Comparison of ENCODE assay signal across 8 cellular contexts in genomic region chr1:197915797-197916686, GRCh38. TPM values are rescaled to one million over a fixed set of nuclear protein-coding genes. Genes with fewer than 3 reads are reported as not detected.
A peak's percentile ranks its signal among the peaks of the same experiment; 100 is the strongest.
DNase-seq lines count a peak whose midpoint lies in the region; ATAC-seq, FAIRE-seq and TF ChIP-seq lines count a peak whose summit lies in the region.

No MANE protein-coding gene starts in this region.

- 1% methylated on average over 46 of the region's 49 CpGs for WGBS in HepG2 (ENCODE audit: low lambda C conversion rate)

- no peaks in the 10 kb centered on the region for H3K9me3 ChIP-seq in HepG2 (ENCODE audit: low read length)

- no peaks in the 10 kb centered on the region for H3K36me3 ChIP-seq in HepG2 (replicated peaks in 1 of 2; ENCODE audit: control insufficient read depth in 1 of 2, insufficient read depth in 2 of 2, low read length in 2 of 2)

- H4K20me1 ChIP-seq in HepG2 (ENCODE audit: insufficient read depth, low read length): no peaks in the 10 kb centered on the region

- intact Hi-C loops in HepG2 (cut with micrococcal nuclease; ENCODE audit: unreplicated experiment): loop anchor here (1.0 to 5.0 kb wide), 4 partner anchors 13 to 301 kb away; partner anchors contain the start of gene DENND1B

- ATAC-seq in HepG2 (peak; percentile 92), GM19324 (IDR thresholded peaks at IDR 0.05; ENCODE audit: low FRiP score, unreplicated experiment) (no peak)

- no TSS peak for BruUV-seq in HepG2 (replicated peaks; lab: Mats Ljungman, UMichigan)

- TF ChIP-seq EP300 in HepG2 (IDR thresholded peaks at IDR 0.05; ENCODE audit: low read depth in 2 of 2, low read length in 2 of 2): no peak
- TF ChIP-seq EP300 in HepG2 (CRISPR knock-in tag; IDR thresholded peaks at IDR 0.05; ENCODE audit: borderline replicate concordance): no peak

- peak; percentile 64 for FAIRE-seq in HTR-8/SVneo (lab: Jason Lieb, UNC)
- peak; percentile 27 for FAIRE-seq in RCC 7860 (lab: Jason Lieb, UNC)
- peak; percentile 26 for FAIRE-seq in HepG2 (lab: Jason Lieb, UNC)

- no peak for TF ChIP-seq POLR2A in HepG2 (IDR thresholded peaks at IDR 0.05; ENCODE audit: insufficient read depth in 1 of 2, low read depth in 2 of 2, low read length in 2 of 2)

- H3K4me2 ChIP-seq in HepG2 (ENCODE audit: low read depth, low read length): peak overlapping the region; percentile 88

- H3K79me2 ChIP-seq in HepG2 (ENCODE audit: insufficient read depth, low read length): no peaks in the 10 kb centered on the region

- H3K27ac ChIP-seq in HepG2 (ENCODE audit: extremely low read length, insufficient read depth, low read length): no peak overlapping the region

- peak; percentile 69 for TF ChIP-seq CTCF in HepG2 (CRISPR knock-in tag; IDR thresholded peaks at IDR 0.05)

- peaks cover 57% of the 10 kb centered on the region for H3K4me1 ChIP-seq in HepG2 (ENCODE audit: insufficient read depth, low read length)

- H3K4me3 ChIP-seq in HepG2 (replicated peaks in 1 of 3; ENCODE audit: insufficient read depth in 1 of 3, low read depth in 2 of 3, low read length in 3 of 3): peak overlapping the region; percentile 30 to 68 (median 50)

- DNase-seq in Caki2 (ENCODE audit: low read depth) (peak; percentile 69), HTR-8/SVneo (ENCODE audit: insufficient read length, low spot score) (peak; percentile 75), RCC 7860 (ENCODE audit: low spot score) (peak; percentile 51), cerebellar cortex (ENCODE audit: low spot score) (peak; percentile 45), HepG2 (ENCODE audit: low spot score) (peak; percentile 67), activated gamma-delta T cell treated with Interleukin-2 at 50 U/mL for 16 hours (no peak), superior temporal gyrus (ENCODE audit: extremely low spot score) (no peak)

- POLR2A ChIA-PET in HepG2 (lab: Yijun Ruan, JAX): interaction anchor here (1.2 to 4.4 kb wide), 2 partner anchors 11 to 14 kb away, joined by 3 to 25 read pairs; partner anchors contain the start of gene C1orf53

- peaks cover 20 to 90% of the 10 kb centered on the region in 2 experiments for H3K27me3 ChIP-seq in HepG2 (ENCODE audit: control insufficient read depth in 1 of 2, insufficient read depth in 2 of 2, low read length in 2 of 2)

- TF ChIP-seq RAD21 in HepG2 (CRISPR knock-in tag; IDR thresholded peaks at IDR 0.05): peak; percentile 63

- in situ Hi-C loops in Caki2 (cut with HindIII; ENCODE audit: low pct_unique_long_range_greater_than_20kb, low sequenced_read_pairs) (no loop called here), HepG2 (cut with HindIII; ENCODE audit: extremely low pct_ligation_motif_present, low pct_unique_long_range_greater_than_20kb) (loop anchor here (10.0 kb wide), 1 partner anchor 141 kb away; the partner anchor contains the start of gene DENND1B)

- no peak overlapping the region for H3K9ac ChIP-seq in HepG2 (ENCODE audit: insufficient read depth, low read depth, low read length)

- CTCF ChIA-PET in HepG2 (lab: Yijun Ruan, JAX; ENCODE audit: low intra/inter-chr PET ratio, low total read pairs): interaction anchor here (0.8 to 2.8 kb wide), 3 partner anchors 9 to 300 kb away, joined by 3 to 9 read pairs (median 3); partner anchors contain the start of gene DENND1B

- no peak overlapping the region for H2AFZ ChIP-seq in HepG2 (ENCODE audit: low read length)

TF ChIP-seq in HepG2, 621 proteins besides CTCF, POLR2A, EP300 and RAD21 (continues in another document):
- TF ChIP-seq THRA (CRISPR knock-in tag; IDR thresholded peaks at IDR 0.05; ENCODE audit: borderline replicate concordance) (no peak), SALL2 (CRISPR knock-in tag; IDR thresholded peaks at IDR 0.05) (no peak), KDM2A (CRISPR knock-in tag; IDR thresholded peaks at IDR 0.05; ENCODE audit: borderline replicate concordance, low read depth) (peak; percentile 53; the same call in 1 of the 2 replicates), CREBL2 (CRISPR knock-in tag; IDR thresholded peaks at IDR 0.05; ENCODE audit: borderline replicate concordance) (no peak)

RNA-seq across cellular contexts. Expression of gene LHX9, which starts 1.1 kb away (rescaled TPM):
- total RNA-seq in Caki2 (2014; rRNA removed; shearing (Covaris generic); ENCODE audit: low replicate concordance): not detected in 2 replicates
- total RNA-seq in HepG2 (2016; rRNA removed; fragmentation: Illumina TruSeq; extraction: Trizol): not detected in 2 replicates
- not detected in 2 replicates for total RNA-seq in HepG2 (2016; cell fraction: cytosol; rRNA removed; fragmentation: Illumina TruSeq; extraction: Trizol; ENCODE audit: low read depth)
- not detected in 2 replicates for total RNA-seq in HepG2 (2016; cell fraction: insoluble cytoplasmic fraction; rRNA removed; fragmentation: Illumina TruSeq; extraction: Trizol)
- not detected in 2 replicates for total RNA-seq in HepG2 (2016; cell fraction: membrane; rRNA removed; fragmentation: Illumina TruSeq; extraction: Trizol)
- not detected in 2 replicates for total RNA-seq in HepG2 (2016; cell fraction: nucleus; rRNA removed; fragmentation: Illumina TruSeq; extraction: Trizol)
- polyA plus RNA-seq in HepG2 (2011; rRNA removed): not detected in 2 replicates
- polyA plus RNA-seq in HepG2 (2011; cell fraction: cytosol; rRNA removed): not detected in 2 replicates
- not detected in 2 replicates for polyA plus RNA-seq in HepG2 (2011; cell fraction: nucleus; rRNA removed)
- polyA plus RNA-seq in HepG2 (2012): not detected in 2 replicates
- polyA plus RNA-seq in HepG2 (2016; cell fraction: cytosol; fragmentation: Illumina TruSeq; extraction: Trizol; ENCODE audit: low read depth): not detected in 2 replicates
- not detected in 2 replicates for polyA plus RNA-seq in HepG2 (2016; cell fraction: insoluble cytoplasmic fraction; fragmentation: Illumina TruSeq; extraction: Trizol; ENCODE audit: low read depth)
- polyA plus RNA-seq in HepG2 (2016; cell fraction: membrane; fragmentation: Illumina TruSeq; extraction: Trizol; ENCODE audit: low read depth): not detected in 2 replicates
- not detected in 2 replicates for polyA plus RNA-seq in HepG2 (2016; cell fraction: nucleus; fragmentation: Illumina TruSeq; extraction: Trizol; ENCODE audit: insufficient read depth, low read depth)
- 1.5 TPM in 1 of 2 replicates, not detected in the other for polyA minus RNA-seq in HepG2 (2011; rRNA and poly(A)+ RNA removed; ENCODE audit: low replicate concordance)
- polyA minus RNA-seq in HepG2 (2011; cell fraction: cytosol; rRNA and poly(A)+ RNA removed): not detected in 2 replicates
- not detected in 2 replicates for polyA minus RNA-seq in HepG2 (2011; cell fraction: nucleus; rRNA and poly(A)+ RNA removed)

RNA-seq across cellular contexts. Expression of gene C1orf53, which starts 13.6 kb away (rescaled TPM):
- total RNA-seq in Caki2 (2014; rRNA removed; shearing (Covaris generic); ENCODE audit: low replicate concordance): 3.9 and 14.0 TPM in 2 replicates
- 8.5 and 10.1 TPM in 2 replicates for total RNA-seq in HepG2 (2016; rRNA removed; fragmentation: Illumina TruSeq; extraction: Trizol)
- 28.8 and 32.5 TPM in 2 replicates for total RNA-seq in HepG2 (2016; cell fraction: cytosol; rRNA removed; fragmentation: Illumina TruSeq; extraction: Trizol; ENCODE audit: low read depth)
- 9.8 and 11.1 TPM in 2 replicates for total RNA-seq in HepG2 (2016; cell fraction: insoluble cytoplasmic fraction; rRNA removed; fragmentation: Illumina TruSeq; extraction: Trizol)
- total RNA-seq in HepG2 (2016; cell fraction: membrane; rRNA removed; fragmentation: Illumina TruSeq; extraction: Trizol): 16.0 and 23.8 TPM in 2 replicates
- total RNA-seq in HepG2 (2016; cell fraction: nucleus; rRNA removed; fragmentation: Illumina TruSeq; extraction: Trizol): 2.7 and 4.2 TPM in 2 replicates
- 4.7 and 5.8 TPM in 2 replicates for polyA plus RNA-seq in HepG2 (2011; rRNA removed)
- 3.7 and 6.1 TPM in 2 replicates for polyA plus RNA-seq in HepG2 (2011; cell fraction: cytosol; rRNA removed)
- polyA plus RNA-seq in HepG2 (2011; cell fraction: nucleus; rRNA removed): 2.3 and 3.2 TPM in 2 replicates
- polyA plus RNA-seq in HepG2 (2012): 1.9 and 5.4 TPM in 2 replicates
- polyA plus RNA-seq in HepG2 (2016; cell fraction: cytosol; fragmentation: Illumina TruSeq; extraction: Trizol; ENCODE audit: low read depth): 38.1 and 46.8 TPM in 2 replicates
- polyA plus RNA-seq in HepG2 (2016; cell fraction: insoluble cytoplasmic fraction; fragmentation: Illumina TruSeq; extraction: Trizol; ENCODE audit: low read depth): 9.2 and 12.3 TPM in 2 replicates
- 19.3 and 20.6 TPM in 2 replicates for polyA plus RNA-seq in HepG2 (2016; cell fraction: membrane; fragmentation: Illumina TruSeq; extraction: Trizol; ENCODE audit: low read depth)
- polyA plus RNA-seq in HepG2 (2016; cell fraction: nucleus; fragmentation: Illumina TruSeq; extraction: Trizol; ENCODE audit: insufficient read depth, low read depth): 5.6 and 7.0 TPM in 2 replicates
- polyA minus RNA-seq in HepG2 (2011; rRNA and poly(A)+ RNA removed; ENCODE audit: low replicate concordance): 2.6 TPM in 1 of 2 replicates, not detected in the other
- polyA minus RNA-seq in HepG2 (2011; cell fraction: cytosol; rRNA and poly(A)+ RNA removed): 1.6 and 2.0 TPM in 2 replicates
- polyA minus RNA-seq in HepG2 (2011; cell fraction: nucleus; rRNA and poly(A)+ RNA removed): 1.2 TPM in 2 replicates

Comparison
In these comparisons a context has a peak if more than half of its experiments do, and no peak if none do; other contexts are left out.
1. DNase-seq: peak in Caki2 (single experiment), HTR-8/SVneo (single experiment), RCC 7860 (single experiment), cerebellar cortex (single experiment) and HepG2 (single experiment); none in activated gamma-delta T cell treated with Interleukin-2 at 50 U/mL for 16 hours (single experiment) and superior temporal gyrus (single experiment).